ENCODE assay signal across 8 cellular contexts in the genomic region with DNA sequence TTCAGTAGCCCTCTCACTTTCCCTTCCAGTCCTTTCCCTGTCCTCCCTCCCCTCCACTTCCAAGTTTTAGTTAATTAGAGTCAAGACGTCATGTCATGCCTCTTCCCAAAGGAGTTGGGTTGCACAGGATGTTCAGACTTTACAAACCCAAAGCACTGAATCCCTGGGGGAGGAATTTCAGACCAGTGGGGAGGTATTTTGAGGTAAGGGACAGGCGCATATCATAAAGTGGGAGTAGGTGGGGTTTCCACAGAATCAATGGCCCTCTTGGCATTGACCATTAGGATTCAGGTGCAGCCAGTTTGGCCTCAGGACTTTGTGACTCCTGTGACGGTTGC. TPM values are rescaled to one million over a fixed set of nuclear protein-coding genes. Genes with fewer than 3 reads are reported as not detected.
DNase-seq lines count a peak whose midpoint lies in the region; ATAC-seq and TF ChIP-seq lines count a peak whose summit lies in the region.

No MANE protein-coding gene starts in this region.

- peak overlapping the region; percentile 83 to 95 (median 89) for H3K9ac ChIP-seq in BLaER1 treated with 17β-estradiol and CSF1 and Interleukin-3, amounts not matched to agents 10 nM and 100 nM
- H3K9ac ChIP-seq in OCI-LY1 (ENCODE audit: low read length), result peak overlapping the region; percentile 98
- H3K9ac ChIP-seq in endocrine pancreas (ENCODE audit: control insufficient read depth, insufficient read depth, low read length), result peak overlapping the region; percentile 15
- H3K9ac ChIP-seq in neural progenitor cell, result peak overlapping the region; percentile 77

- peaks cover 16% of the 10 kb centered on the region for H3K4me1 Mint-ChIP-seq in neural progenitor cell

- TF ChIP-seq CTCF in OCI-LY1 (IDR thresholded peaks at IDR 0.05; ENCODE audit: low read length) (no peak), neural progenitor cell (IDR thresholded peaks at IDR 0.05) (no peak)

- H3K27ac Mint-ChIP-seq in neural progenitor cell, result peak overlapping the region; percentile 100

- no peaks in the 10 kb centered on the region for H3K9me2 ChIP-seq in OCI-LY1 (ENCODE audit: low read depth, low read length)

- ATAC-seq in HG03039 (IDR thresholded peaks at IDR 0.05; ENCODE audit: unreplicated experiment), result no peak
- ATAC-seq in HG03378 (IDR thresholded peaks at IDR 0.05; ENCODE audit: unreplicated experiment), result no peak
- no peak for ATAC-seq in HG03354 (IDR thresholded peaks at IDR 0.05; ENCODE audit: poor library complexity, severe bottlenecking, unreplicated experiment)

- H3K79me2 ChIP-seq in OCI-LY1 (ENCODE audit: insufficient read depth, low read length) (0 out of 2 replicates have a peak, but pooled peaks cover 4% of the 10 kb centered on the region), neural progenitor cell (ENCODE audit: low read depth) (peaks cover 19% of the 10 kb centered on the region)

- peak overlapping the region; percentile 82 to 95 (median 91) for H3K27ac ChIP-seq in BLaER1 treated with 17β-estradiol and CSF1 and Interleukin-3, amounts not matched to agents 10 nM and 100 nM
- peak overlapping the region; percentile 60 for H3K27ac ChIP-seq in OCI-LY1 (ENCODE audit: low read depth, low read length, poor library complexity, severe bottlenecking)
- peak overlapping the region; percentile 95 for H3K27ac ChIP-seq in neural progenitor cell

- H3K36me3 ChIP-seq in BLaER1 treated with 17β-estradiol and CSF1 and Interleukin-3, amounts not matched to agents 10 nM and 100 nM, result peaks cover 16 to 31% (median 25%) of the 10 kb centered on the region in 11 experiments
- H3K36me3 ChIP-seq in OCI-LY1 (ENCODE audit: insufficient read depth, low read length) (peaks cover 24% of the 10 kb centered on the region; the same call in 1 of the 2 replicates), endocrine pancreas (ENCODE audit: control insufficient read depth, insufficient read depth, low read length) (no peaks in the 10 kb centered on the region), neural progenitor cell (no peaks in the 10 kb centered on the region)

- H3K27me3 ChIP-seq in BLaER1 treated with 17β-estradiol and CSF1 and Interleukin-3, amounts not matched to agents 10 nM and 100 nM, result no peaks in the 10 kb centered on the region
- H3K27me3 ChIP-seq in OCI-LY1 (ENCODE audit: insufficient read depth, low read length), result no peaks in the 10 kb centered on the region
- no peaks in the 10 kb centered on the region for H3K27me3 ChIP-seq in endocrine pancreas (ENCODE audit: control insufficient read depth, insufficient read depth, low read length)
- no peaks in the 10 kb centered on the region for H3K27me3 ChIP-seq in neural progenitor cell

- peaks cover 6% of the 10 kb centered on the region for H3K27me3 Mint-ChIP-seq in neural progenitor cell (ENCODE audit: insufficient read depth, low read depth)

- H4K20me1 ChIP-seq in BLaER1 treated with 17β-estradiol and CSF1 and Interleukin-3, amounts not matched to agents 10 nM and 100 nM, result no peaks in the 10 kb centered on the region
- H4K20me1 ChIP-seq in OCI-LY1 (ENCODE audit: insufficient read depth, low read length) (no peaks in the 10 kb centered on the region), neural progenitor cell (ENCODE audit: low read depth) (no peaks in the 10 kb centered on the region)

- H3K9me3 Mint-ChIP-seq in neural progenitor cell, result no peaks in the 10 kb centered on the region

- H3K4me1 ChIP-seq in BLaER1 treated with 17β-estradiol and CSF1 and Interleukin-3, amounts not matched to agents 10 nM and 100 nM, result peaks cover 24 to 71% (median 32%) of the 10 kb centered on the region in 10 experiments
- H3K4me1 ChIP-seq in OCI-LY1 (ENCODE audit: insufficient read depth, low read length, severe bottlenecking) (peaks cover 21% of the 10 kb centered on the region), endocrine pancreas (ENCODE audit: control insufficient read depth, insufficient read depth, low read length) (no peaks in the 10 kb centered on the region), neural progenitor cell (peaks cover 7% of the 10 kb centered on the region)

- H2AFZ ChIP-seq in OCI-LY1 (ENCODE audit: low read length) (0 out of 2 replicates have a peak overlapping the region, but pooled peaks have one; percentile 1), neural progenitor cell (replicated peaks) (peak overlapping the region; percentile 90)

- peak overlapping the region; percentile 100 for H3K4me3 Mint-ChIP-seq in neural progenitor cell

- peaks cover 4% of the 10 kb centered on the region for H3K36me3 Mint-ChIP-seq in neural progenitor cell

- H3F3A ChIP-seq in OCI-LY1 (ENCODE audit: insufficient read depth, low read length), result no peaks in the 10 kb centered on the region
- no peaks in the 10 kb centered on the region for H3F3A ChIP-seq in neural progenitor cell (ENCODE audit: low read depth)

- peak overlapping the region; percentile 80 to 100 (median 94) for H3K4me2 ChIP-seq in BLaER1 treated with 17β-estradiol and CSF1 and Interleukin-3, amounts not matched to agents 10 nM and 100 nM
- H3K4me2 ChIP-seq in OCI-LY1 (ENCODE audit: low read length) (peak overlapping the region; percentile 100), neural progenitor cell (peak overlapping the region; percentile 86)

- peak overlapping the region; percentile 72 to 82 (median 78) for H3K4me3 ChIP-seq in BLaER1 treated with 17β-estradiol and CSF1 and Interleukin-3, amounts not matched to agents 10 nM and 100 nM
- H3K4me3 ChIP-seq in OCI-LY1 (ENCODE audit: low read depth, low read length, poor library complexity, severe bottlenecking) (peak overlapping the region; percentile 97), endocrine pancreas (ENCODE audit: control insufficient read depth, insufficient read depth, low read length) (peak overlapping the region; percentile 84), neural progenitor cell (peak overlapping the region; percentile 84)

- H3K9me3 ChIP-seq in BLaER1 treated with 17β-estradiol and CSF1 and Interleukin-3, amounts not matched to agents 10 nM and 100 nM (replicated peaks in 1 of 11), result no peaks in the 10 kb centered on the region
- no peaks in the 10 kb centered on the region for H3K9me3 ChIP-seq in OCI-LY1 (ENCODE audit: low read length)
- H3K9me3 ChIP-seq in endocrine pancreas (ENCODE audit: control insufficient read depth, low read length), result no peaks in the 10 kb centered on the region
- H3K9me3 ChIP-seq in neural progenitor cell (ENCODE audit: low read depth), result no peaks in the 10 kb centered on the region

- DNase-seq in neural progenitor cell (ENCODE audit: low spot score), result no peak
- DNase-seq in A172 (ENCODE audit: low spot score), result no peak

RNA-seq across cellular contexts. Expression of a gene that starts 0.7 kb away (rescaled TPM):
- 23.9 and 24.3 TPM in 2 replicates for total RNA-seq in neural progenitor cell (ENCODE audit: low replicate concordance)
- 24.6 and 29.9 TPM in 2 replicates for total RNA-seq in A172 (2014; rRNA removed; shearing (Covaris generic))

RNA-seq across cellular contexts. Expression of a gene that starts 8.4 kb away (rescaled TPM):
- 7.5 and 10.7 TPM in 2 replicates for total RNA-seq in neural progenitor cell (ENCODE audit: low replicate concordance)
- total RNA-seq in A172 (2014; rRNA removed; shearing (Covaris generic)), result 18.1 and 23.5 TPM in 2 replicates

RNA-seq across cellular contexts. Expression of a gene that starts 20.6 kb away (rescaled TPM):
- 16.1 and 25.9 TPM in 2 replicates for total RNA-seq in neural progenitor cell (ENCODE audit: low replicate concordance)
- 16.5 and 23.1 TPM in 2 replicates for total RNA-seq in A172 (2014; rRNA removed; shearing (Covaris generic))

RNA-seq across cellular contexts. Expression of a gene that starts 34.6 kb away (rescaled TPM):
- total RNA-seq in neural progenitor cell (ENCODE audit: low replicate concordance), result 61.4 and 76.9 TPM in 2 replicates
- total RNA-seq in A172 (2014; rRNA removed; shearing (Covaris generic)), result 86.1 and 110 TPM in 2 replicates

Comparison
In these comparisons a context has a peak if more than half of its experiments do, and no peak if none do; other contexts are left out.
1. H3K9ac ChIP-seq: peak in every context shown above with its lines; median percentile 98 in OCI-LY1; 89 in BLaER1 treated with 17β-estradiol and CSF1 and Interleukin-3, amounts not matched to agents 10 nM and 100 nM; 77 in neural progenitor cell; 15 in endocrine pancreas.